In genomic region chr17:49745175-49746139, GRCh38 we compare ENCODE assay signal across 1 cellular context.
TF ChIP-seq lines count a peak whose summit lies in the region.

No MANE protein-coding gene starts in this region.

TF ChIP-seq in WTC11, 78 proteins besides CTCF, POLR2A, EP300 and RAD21 (continued from another document):
- TF ChIP-seq MLX (CRISPR knock-in tag; IDR thresholded peaks at IDR 0.05), result no peak
- TF ChIP-seq FOXJ3 (CRISPR knock-in tag; IDR thresholded peaks at IDR 0.05; ENCODE audit: borderline replicate concordance), result no peak
- no peak for TF ChIP-seq OVOL2 (CRISPR knock-in tag; IDR thresholded peaks at IDR 0.05; ENCODE audit: borderline replicate concordance)
- TF ChIP-seq CBFB (CRISPR knock-in tag; IDR thresholded peaks at IDR 0.05; ENCODE audit: low read depth), result no peak
- no peak for TF ChIP-seq TEAD1 (CRISPR knock-in tag; IDR thresholded peaks at IDR 0.05)
- no peak for TF ChIP-seq RELA (CRISPR knock-in tag; IDR thresholded peaks at IDR 0.05; ENCODE audit: borderline replicate concordance)
- no peak for TF ChIP-seq ATF1 (CRISPR knock-in tag; IDR thresholded peaks at IDR 0.05)
- no peak for TF ChIP-seq EMX1 (CRISPR knock-in tag; IDR thresholded peaks at IDR 0.05)
- no peak for TF ChIP-seq ZNF121 (CRISPR knock-in tag; IDR thresholded peaks at IDR 0.05)
- TF ChIP-seq SMAD3 (CRISPR knock-in tag; IDR thresholded peaks at IDR 0.05; ENCODE audit: borderline replicate concordance), result no peak
- no peak for TF ChIP-seq ZSCAN18 (CRISPR knock-in tag; IDR thresholded peaks at IDR 0.05)
